ENCODE assay signal across 21 cellular contexts in the genomic region with DNA sequence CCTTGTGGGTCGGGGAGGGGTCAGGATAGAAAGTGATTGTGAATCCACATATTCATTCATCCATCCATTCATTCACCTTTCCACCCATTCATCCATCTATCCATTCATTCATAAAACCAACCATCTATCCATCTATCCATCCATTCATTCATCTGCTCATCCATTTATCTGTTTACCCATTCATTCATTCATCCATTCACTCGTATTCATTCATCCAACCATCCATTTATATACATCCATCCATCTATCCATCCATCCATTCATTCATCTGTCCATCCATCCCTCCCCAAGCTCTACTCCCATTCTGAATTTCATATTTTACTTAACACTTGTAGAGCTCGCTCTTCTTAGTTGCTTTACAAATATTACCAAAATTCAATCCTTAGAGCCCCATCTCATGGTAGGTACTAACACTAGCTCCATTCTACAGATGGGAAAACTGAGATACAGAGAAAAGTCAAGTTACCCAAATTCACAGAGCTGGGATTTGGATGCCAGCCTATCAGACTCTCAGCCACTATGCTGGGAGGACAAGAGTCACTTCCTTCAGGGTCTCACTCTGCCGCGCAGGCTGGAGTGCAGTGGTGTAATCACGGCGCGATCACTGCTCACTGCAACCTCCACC. TPM values are rescaled to one million over a fixed set of nuclear protein-coding genes. Genes with fewer than 3 reads are reported as not detected.
DNase-seq lines count a peak whose midpoint lies in the region; ATAC-seq and TF ChIP-seq lines count a peak whose summit lies in the region.
"Had no signal": no experiment of that assay in that cellular context is flagged by ENCODE, and none has a peak within 500 bp of the region (broad histone marks: within the 10 kb centered on the region; RNA-seq: fewer than 3 reads in every experiment).

No MANE protein-coding gene starts in this region.

- no peak for DNase-seq in activated CD4-positive, alpha-beta T cell treated with anti-CD3 and anti-CD28 coated beads, Interleukin-2, amount 10 ng/mL, durations not matched to agents 24 days and 14 days
- no peak for DNase-seq in activated CD4-positive, alpha-beta T cell treated with anti-CD3 and anti-CD28 coated beads for 4 hours
- DNase-seq in endodermal cell = no peak
- DNase-seq in medulla oblongata (ENCODE audit: extremely low spot score) = no peak
- DNase-seq: AML-193; CD4-positive, alpha-beta memory T cell; DMS153; DMS79 treated with DMSO at 0.1 percent for 48 hours; GF-D8; GM23248; HCEC 1CT; HFFc6; KG1 had no signal

- H3K4me3 Mint-ChIP-seq in activated CD4-positive, alpha-beta T cell treated with anti-CD3 and anti-CD28 coated beads, Interleukin-2, amount 10 ng/mL, durations not matched to agents 24 days and 14 days = no peak overlapping the region
- H3K4me3 Mint-ChIP-seq in endodermal cell = no peak overlapping the region
- H3K4me3 Mint-ChIP-seq: CD14-positive monocyte; CD4-positive, alpha-beta memory T cell; HFFc6; IgD-negative memory B cell had no signal

- H3K36me3 Mint-ChIP-seq in activated CD4-positive, alpha-beta T cell treated with anti-CD3 and anti-CD28 coated beads, Interleukin-2, amount 10 ng/mL, durations not matched to agents 24 days and 14 days (ENCODE audit: low read depth) = no peaks in the 10 kb centered on the region
- H3K36me3 Mint-ChIP-seq in endodermal cell (ENCODE audit: low read depth) = no peaks in the 10 kb centered on the region
- H3K36me3 Mint-ChIP-seq: CD14-positive monocyte; CD4-positive, alpha-beta memory T cell; IgD-negative memory B cell had no signal

- no peaks in the 10 kb centered on the region for H3K4me1 Mint-ChIP-seq in activated CD4-positive, alpha-beta T cell treated with anti-CD3 and anti-CD28 coated beads, Interleukin-2, amount 10 ng/mL, durations not matched to agents 24 days and 14 days
- peaks cover 15% of the 10 kb centered on the region for H3K4me1 Mint-ChIP-seq in endodermal cell
- H3K4me1 Mint-ChIP-seq: CD14-positive monocyte; CD4-positive, alpha-beta memory T cell; IgD-negative memory B cell had no signal

- no peaks in the 10 kb centered on the region for H3K36me3 ChIP-seq in endodermal cell (ENCODE audit: control insufficient read depth, insufficient read depth, low read length)

- no peaks in the 10 kb centered on the region for H3K27me3 ChIP-seq in endodermal cell (ENCODE audit: control insufficient read depth, insufficient read depth, low read length, poor library complexity, severe bottlenecking)

- intact Hi-C loops in activated CD4-positive, alpha-beta T cell treated with anti-CD3 and anti-CD28 coated beads, Interleukin-2, amount 10 ng/mL, durations not matched to agents 24 days and 14 days (cut with micrococcal nuclease) = no loop called here

- H3K9me3 Mint-ChIP-seq in activated CD4-positive, alpha-beta T cell treated with anti-CD3 and anti-CD28 coated beads, Interleukin-2, amount 10 ng/mL, durations not matched to agents 24 days and 14 days = no peaks in the 10 kb centered on the region
- H3K9me3 Mint-ChIP-seq in endodermal cell = no peaks in the 10 kb centered on the region
- H3K9me3 Mint-ChIP-seq: CD4-positive, alpha-beta memory T cell; HFFc6; IgD-negative memory B cell had no signal

- H3K27ac Mint-ChIP-seq in activated CD4-positive, alpha-beta T cell treated with anti-CD3 and anti-CD28 coated beads, Interleukin-2, amount 10 ng/mL, durations not matched to agents 24 days and 14 days = peak overlapping the region; percentile 1
- peak overlapping the region; percentile 22 for H3K27ac Mint-ChIP-seq in endodermal cell
- H3K27ac Mint-ChIP-seq: CD14-positive monocyte; CD4-positive, alpha-beta memory T cell; HFFc6; IgD-negative memory B cell had no signal

- WGBS in endodermal cell (ENCODE audit: insufficient coverage in 1 of 2, insufficient read length in 1 of 2), 2 experiments = 96 to 98% methylated on average over 6 to 8 of the region's 8 CpGs

- no peak overlapping the region for H3K9ac ChIP-seq in endodermal cell (ENCODE audit: extremely low read depth, low read length, poor library complexity, severe bottlenecking)
- H3K9ac ChIP-seq: GM23248 had no signal

- H3K4me1 ChIP-seq in endodermal cell (ENCODE audit: control insufficient read depth, insufficient read depth, low read length) = peaks cover 4% of the 10 kb centered on the region

- H3K4me3 ChIP-seq in endodermal cell (ENCODE audit: low read length) = no peak overlapping the region
- H3K4me3 ChIP-seq: A549, GM12878, GM23248 had no signal

- no peak for TF ChIP-seq CTCF in VCaP (conservative IDR thresholded peaks at IDR 0.05)
- no peak for TF ChIP-seq CTCF in endodermal cell (conservative IDR thresholded peaks at IDR 0.05)

- H3K27ac ChIP-seq in VCaP = peak overlapping the region; percentile 84
- H3K27ac ChIP-seq in endodermal cell (ENCODE audit: low read depth, low read length) = no peak overlapping the region
- H3K27ac ChIP-seq: 22Rv1, A549, GM23248 had no signal

- ATAC-seq in GM19035 (IDR thresholded peaks at IDR 0.05; ENCODE audit: unreplicated experiment) (no peak), GM21786 (IDR thresholded peaks at IDR 0.05; ENCODE audit: unreplicated experiment) (no peak)
- ATAC-seq: A549, GM12878 had no signal

- H3K27me3 Mint-ChIP-seq in activated CD4-positive, alpha-beta T cell treated with anti-CD3 and anti-CD28 coated beads, Interleukin-2, amount 10 ng/mL, durations not matched to agents 24 days and 14 days = no peaks in the 10 kb centered on the region
- H3K27me3 Mint-ChIP-seq in endodermal cell (ENCODE audit: insufficient read depth) = no peaks in the 10 kb centered on the region
- H3K27me3 Mint-ChIP-seq: CD4-positive, alpha-beta memory T cell had no signal

- H3K9me3 ChIP-seq in endodermal cell (ENCODE audit: control insufficient read depth, low read length) = no peaks in the 10 kb centered on the region
- H3K9me3 ChIP-seq: A549 had no signal

RNA-seq across cellular contexts. Expression of a gene that starts 37.6 kb away (rescaled TPM):
- 87.9 and 93.0 TPM in 2 replicates for total RNA-seq in activated CD4-positive, alpha-beta T cell treated with anti-CD3 and anti-CD28 coated beads, Interleukin-2, amount 10 ng/mL, durations not matched to agents 24 days and 14 days
- 100 to 1,000 TPM in 1 of 2 donors, 10 to 100 TPM in 1; 92.4 to 101 TPM for total RNA-seq in endodermal cell
- 84.6 TPM for polyA plus RNA-seq in endodermal cell (2013, experiment 1 of 2)
- 87.0 TPM for polyA plus RNA-seq in endodermal cell (2013, experiment 2 of 2)

RNA-seq across cellular contexts. Expression of a gene that starts 45.0 kb away (rescaled TPM):
- total RNA-seq in activated CD4-positive, alpha-beta T cell treated with anti-CD3 and anti-CD28 coated beads, Interleukin-2, amount 10 ng/mL, durations not matched to agents 24 days and 14 days = 355 and 359 TPM in 2 replicates
- total RNA-seq in endodermal cell = 100 to 1,000 TPM; 415 to 506 TPM
- polyA plus RNA-seq in endodermal cell (2013, experiment 1 of 2) = 627 TPM
- 623 TPM for polyA plus RNA-seq in endodermal cell (2013, experiment 2 of 2)

RNA-seq across cellular contexts. Expression of a gene that starts 53.9 kb away (rescaled TPM):
- 19.4 and 23.3 TPM in 2 replicates for total RNA-seq in activated CD4-positive, alpha-beta T cell treated with anti-CD3 and anti-CD28 coated beads, Interleukin-2, amount 10 ng/mL, durations not matched to agents 24 days and 14 days
- total RNA-seq in endodermal cell = 10 to 100 TPM; 28.3 to 28.8 TPM
- polyA plus RNA-seq in endodermal cell (2013, experiment 1 of 2) = 27.8 TPM
- 26.3 TPM for polyA plus RNA-seq in endodermal cell (2013, experiment 2 of 2)
